24 cellular contexts compared by ENCODE assay signal in genomic region chr14:60575008-60575407, GRCh38.
DNase-seq lines count a peak whose midpoint lies in the region; ATAC-seq, FAIRE-seq and TF ChIP-seq lines count a peak whose summit lies in the region.
"Had no signal": no experiment of that assay in that cellular context is flagged by ENCODE, and none has a peak within 500 bp of the region (broad histone marks: within the 10 kb centered on the region; RNA-seq: fewer than 3 reads in every experiment).

No MANE protein-coding gene starts in this region.

- H3K9me3 Mint-ChIP-seq in MCF 10A (ENCODE audit: unreplicated experiment), result no peaks in the 10 kb centered on the region
- H3K9me3 Mint-ChIP-seq: CD4-positive, alpha-beta T cell; CD8-positive, alpha-beta memory T cell had no signal

- DNase-seq in MCF 10A (ENCODE audit: unreplicated experiment) (peak; percentile 14), breast epithelium (ENCODE audit: low spot score in 2 of 2) (no peak), HTR-8/SVneo (ENCODE audit: insufficient read length, low spot score) (no peak), epithelial cell of esophagus (ENCODE audit: low read depth) (peak; percentile 16), psoas muscle (no peak), SKM-1 (lab: John Stamatoyannopoulos, UW; ENCODE audit: unreplicated experiment) (no peak), foreskin keratinocyte (no peak)
- DNase-seq: AML-193; BE2C; CD4-positive, alpha-beta T cell; CD8-positive, alpha-beta memory T cell; DMS 273 treated with DMSO at 0.1 percent for 48 hours; DMS79; EL; GDM1; HCEC 1CT had no signal

- TF ChIP-seq POLR2A in breast epithelium (IDR thresholded peaks at IDR 0.05), result no peak

- no peak overlapping the region for H3K27ac ChIP-seq in breast epithelium
- H3K27ac ChIP-seq in psoas muscle, result no peak overlapping the region
- H3K27ac ChIP-seq in foreskin keratinocyte, result no peak overlapping the region
- H3K27ac ChIP-seq: 22Rv1; BLaER1 treated with 17β-estradiol and CSF1 and Interleukin-3, amounts not matched to agents 10 nM and 100 nM had no signal

- FAIRE-seq in HTR-8/SVneo (lab: Jason Lieb, UNC), result peak; percentile 69
- FAIRE-seq: D721Med, GM12878, GM19239, H54 had no signal

- H3K4me3 ChIP-seq in breast epithelium (no peak overlapping the region), epithelial cell of esophagus (ENCODE audit: low read length) (no peak overlapping the region), psoas muscle (no peak overlapping the region)
- H3K4me3 ChIP-seq: BLaER1 treated with 17β-estradiol and CSF1 and Interleukin-3, amounts not matched to agents 10 nM and 100 nM; GM12878 had no signal

- no peaks in the 10 kb centered on the region for H3K27me3 Mint-ChIP-seq in MCF 10A (ENCODE audit: insufficient read depth, unreplicated experiment)

- no peak overlapping the region for H3K4me3 Mint-ChIP-seq in MCF 10A (ENCODE audit: unreplicated experiment)
- H3K4me3 Mint-ChIP-seq: CD14-positive monocyte; CD4-positive, alpha-beta T cell; CD8-positive, alpha-beta memory T cell had no signal

- no peaks in the 10 kb centered on the region for H3K9me3 ChIP-seq in breast epithelium
- H3K9me3 ChIP-seq in psoas muscle, result no peaks in the 10 kb centered on the region
- H3K9me3 ChIP-seq: BE2C had no signal

- H3K4me1 Mint-ChIP-seq in MCF 10A (ENCODE audit: insufficient read depth, unreplicated experiment), result no peaks in the 10 kb centered on the region
- H3K4me1 Mint-ChIP-seq: CD14-positive monocyte; CD8-positive, alpha-beta memory T cell had no signal

- H3K36me3 ChIP-seq in breast epithelium, result no peaks in the 10 kb centered on the region
- H3K36me3 ChIP-seq in psoas muscle (ENCODE audit: insufficient read depth in 1 of 2, low read depth in 1 of 2), result peaks cover 0 to 4% of the 10 kb centered on the region in 2 donors
- H3K36me3 ChIP-seq: BE2C; BLaER1 treated with 17β-estradiol and CSF1 and Interleukin-3, amounts not matched to agents 10 nM and 100 nM had no signal

- no peaks in the 10 kb centered on the region for H3K27me3 ChIP-seq in breast epithelium
- H3K27me3 ChIP-seq in psoas muscle (ENCODE audit: insufficient read depth in 3 of 3, low read length in 2 of 3), result no peaks in the 10 kb centered on the region
- H3K27me3 ChIP-seq in foreskin keratinocyte, result peaks cover 27% of the 10 kb centered on the region
- H3K27me3 ChIP-seq: BLaER1 treated with 17β-estradiol and CSF1 and Interleukin-3, amounts not matched to agents 10 nM and 100 nM had no signal

- H3K36me3 Mint-ChIP-seq in MCF 10A (ENCODE audit: insufficient read depth, unreplicated experiment), result no peaks in the 10 kb centered on the region
- H3K36me3 Mint-ChIP-seq: CD14-positive monocyte had no signal

- no peak for TF ChIP-seq CTCF in MCF 10A (IDR thresholded peaks at IDR 0.05; ENCODE audit: unreplicated experiment)
- no peak for TF ChIP-seq CTCF in breast epithelium (IDR thresholded peaks at IDR 0.05)
- TF ChIP-seq CTCF in epithelial cell of esophagus (IDR thresholded peaks at IDR 0.05; ENCODE audit: insufficient read depth, low read depth, low read length, missing control alignments), result no peak
- TF ChIP-seq CTCF in psoas muscle (IDR thresholded peaks at IDR 0.05), result no peak
- TF ChIP-seq CTCF in foreskin keratinocyte (conservative IDR thresholded peaks at IDR 0.05), result no peak

- no peak overlapping the region for H3K27ac Mint-ChIP-seq in MCF 10A (ENCODE audit: low read depth, unreplicated experiment)
- H3K27ac Mint-ChIP-seq: CD14-positive monocyte; CD4-positive, alpha-beta T cell; CD8-positive, alpha-beta memory T cell had no signal

- ATAC-seq in psoas muscle, result peak; percentile 49 to 62 (median 56)
- no peak for ATAC-seq in GM21619 (IDR thresholded peaks at IDR 0.05; ENCODE audit: unreplicated experiment)
- no peak for ATAC-seq in foreskin keratinocyte
- ATAC-seq: GM12878 had no signal

- WGBS in psoas muscle, 3 donors, result 42 to 81% (median 51%) methylated on average over 2 of the region's 2 CpGs

- POLR2A ChIA-PET in MCF 10A (lab: Yijun Ruan, JAX), result interaction anchor here (0.6 kb wide), 1 partner anchor 305 kb away, joined by 3 read pairs; no protein-coding TSS in a partner anchor

- no TSS peak for BruUV-seq in MCF 10A (replicated peaks; lab: Mats Ljungman, UMichigan)

- H3K4me1 ChIP-seq in breast epithelium (no peaks in the 10 kb centered on the region), psoas muscle (no peaks in the 10 kb centered on the region), foreskin keratinocyte (no peaks in the 10 kb centered on the region)
- H3K4me1 ChIP-seq: BE2C; BLaER1 treated with 17β-estradiol and CSF1 and Interleukin-3, amounts not matched to agents 10 nM and 100 nM had no signal

- intact Hi-C loops in MCF 10A (cut with micrococcal nuclease), result no loop called here
- intact Hi-C loops in breast epithelium (cut with DNase I; ENCODE audit: low total_unique reads), result no loop called here
- intact Hi-C loops in psoas muscle (cut with DNase I), result no loop called here

- CTCF ChIA-PET in MCF 10A (lab: Yijun Ruan, JAX), result interaction anchor here (0.6 to 1.2 kb wide), 2 partner anchors 9 to 19 kb away, joined by 3 read pairs; no protein-coding TSS in a partner anchor

Comparison
In these comparisons a context has a peak if more than half of its experiments do, and no peak if none do; other contexts are left out.
1. DNase-seq: peak in MCF 10A (single experiment) and epithelial cell of esophagus (single experiment); none in breast epithelium (0 of 2), HTR-8/SVneo (single experiment), psoas muscle (0 of 2), SKM-1 (single experiment) and foreskin keratinocyte (0 of 2).
2. ATAC-seq: peak in psoas muscle (4 of 4); none in GM21619 (single experiment) and foreskin keratinocyte (single experiment).